In the genomic region with DNA sequence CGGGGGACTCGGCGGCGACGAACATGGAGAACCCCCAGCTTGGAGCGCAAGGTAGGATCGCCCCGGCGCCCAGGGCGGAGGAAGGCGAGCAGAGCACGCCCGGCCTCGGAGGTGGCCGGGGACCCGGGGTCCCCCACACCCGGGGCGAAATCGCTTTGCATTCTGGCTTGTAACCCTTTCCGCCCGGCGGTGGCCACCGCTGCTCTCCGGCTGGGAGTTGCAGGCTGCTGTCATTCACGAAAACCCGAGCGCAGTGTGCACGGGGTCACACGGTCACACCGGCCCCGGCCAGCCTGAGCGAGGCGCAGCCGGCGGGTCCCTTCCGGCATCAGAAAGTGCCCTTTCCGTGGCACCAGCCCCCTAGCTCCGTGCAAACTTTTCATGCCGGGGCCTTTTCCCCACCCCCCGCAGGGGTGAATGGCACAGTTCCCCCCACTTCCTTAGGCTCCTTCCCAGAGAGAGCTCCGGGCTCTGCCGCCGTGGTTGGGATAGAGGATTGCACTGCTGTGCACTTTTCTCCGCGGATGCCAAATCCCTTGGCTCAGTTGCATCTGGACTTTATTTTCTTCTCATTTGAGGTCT, we compare ENCODE assay signal across 1 cellular context.
TF ChIP-seq lines count a peak whose summit lies in the region.

No MANE protein-coding gene starts in this region.

TF ChIP-seq in HEK293, 187 proteins besides CTCF, POLR2A, EP300 and RAD21 (continued from another document):
- TF ChIP-seq, protein P1, sequence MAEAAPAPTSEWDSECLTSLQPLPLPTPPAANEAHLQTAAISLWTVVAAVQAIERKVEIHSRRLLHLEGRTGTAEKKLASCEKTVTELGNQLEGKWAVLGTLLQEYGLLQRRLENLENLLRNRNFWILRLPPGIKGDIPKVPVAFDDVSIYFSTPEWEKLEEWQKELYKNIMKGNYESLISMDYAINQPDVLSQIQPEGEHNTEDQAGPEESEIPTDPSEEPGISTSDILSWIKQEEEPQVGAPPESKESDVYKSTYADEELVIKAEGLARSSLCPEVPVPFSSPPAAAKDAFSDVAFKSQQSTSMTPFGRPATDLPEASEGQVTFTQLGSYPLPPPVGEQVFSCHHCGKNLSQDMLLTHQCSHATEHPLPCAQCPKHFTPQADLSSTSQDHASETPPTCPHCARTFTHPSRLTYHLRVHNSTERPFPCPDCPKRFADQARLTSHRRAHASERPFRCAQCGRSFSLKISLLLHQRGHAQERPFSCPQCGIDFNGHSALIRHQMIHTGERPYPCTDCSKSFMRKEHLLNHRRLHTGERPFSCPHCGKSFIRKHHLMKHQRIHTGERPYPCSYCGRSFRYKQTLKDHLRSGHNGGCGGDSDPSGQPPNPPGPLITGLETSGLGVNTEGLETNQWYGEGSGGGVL (tag by site-specific recombination; IDR thresholded peaks at IDR 0.05): peak; percentile 73
- TF ChIP-seq ZNF600 (tag by site-specific recombination; IDR thresholded peaks at IDR 0.05) (peak; percentile 56), ZNF473 (tag by site-specific recombination; IDR thresholded peaks at IDR 0.05) (no peak), ZNF624 (tag by site-specific recombination; IDR thresholded peaks at IDR 0.05) (no peak), ZNF221 (tag by site-specific recombination; IDR thresholded peaks at IDR 0.05; ENCODE audit: borderline replicate concordance) (no peak), ZNF23 (tag by site-specific recombination; IDR thresholded peaks at IDR 0.05; ENCODE audit: borderline replicate concordance) (no peak), ZIC2 (tag by site-specific recombination; IDR thresholded peaks at IDR 0.05) (peak; percentile 44; the same call in 1 of the 2 replicates), ZBTB17 (tag by site-specific recombination; IDR thresholded peaks at IDR 0.05) (no peak), ZEB2 (tag by site-specific recombination; IDR thresholded peaks at IDR 0.05) (peak; percentile 48; the same call in 1 of the 2 replicates), ZNF626 (tag by site-specific recombination; IDR thresholded peaks at IDR 0.05) (no peak), ZNF391 (tag by site-specific recombination; IDR thresholded peaks at IDR 0.05; ENCODE audit: borderline replicate concordance, low read depth) (no peak), ZNF426 (tag by site-specific recombination; IDR thresholded peaks at IDR 0.05) (no peak), ZNF777 (tag by site-specific recombination; IDR thresholded peaks at IDR 0.05; ENCODE audit: borderline replicate concordance) (no peak), ZNF76 (tag by site-specific recombination; IDR thresholded peaks at IDR 0.05; ENCODE audit: borderline replicate concordance, low read depth) (no peak), ZNF146 (tag by site-specific recombination; IDR thresholded peaks at IDR 0.05) (no peak), ZBTB20 (tag by site-specific recombination; IDR thresholded peaks at IDR 0.05) (peak; percentile 79), HOXA7 (CRISPR knock-in tag; IDR thresholded peaks at IDR 0.05; ENCODE audit: borderline replicate concordance) (no peak), SP3 (tag by site-specific recombination; IDR thresholded peaks at IDR 0.05) (no peak), ZNF350 (tag by site-specific recombination; IDR thresholded peaks at IDR 0.05) (no peak), TCF7L2 (IDR thresholded peaks at IDR 0.05; ENCODE audit: borderline replicate concordance, low read depth, low read length) (no peak), ZNF248 (tag by site-specific recombination; IDR thresholded peaks at IDR 0.05) (no peak), ZNF354C (tag by site-specific recombination; IDR thresholded peaks at IDR 0.05; ENCODE audit: borderline replicate concordance, low read depth) (no peak), GLIS1 (tag by site-specific recombination; IDR thresholded peaks at IDR 0.05) (peak; percentile 45; the same call in 1 of the 2 replicates), GLIS2 (tag by site-specific recombination; IDR thresholded peaks at IDR 0.05) (no peak), ZNF184 (tag by site-specific recombination; IDR thresholded peaks at IDR 0.05) (no peak), ZNF530 (tag by site-specific recombination; IDR thresholded peaks at IDR 0.05; ENCODE audit: low read depth) (no peak), ZFP69B (tag by site-specific recombination; IDR thresholded peaks at IDR 0.05) (no peak), OVOL3 (tag by site-specific recombination; IDR thresholded peaks at IDR 0.05) (no peak), ZNF621 (tag by site-specific recombination; IDR thresholded peaks at IDR 0.05) (no peak), FEZF1 (tag by site-specific recombination; IDR thresholded peaks at IDR 0.05) (no peak), ZNF211 (tag by site-specific recombination; IDR thresholded peaks at IDR 0.05; ENCODE audit: low read depth) (no peak), ZNF776 (tag by site-specific recombination; IDR thresholded peaks at IDR 0.05; ENCODE audit: borderline replicate concordance) (no peak), RBAK (tag by site-specific recombination; IDR thresholded peaks at IDR 0.05) (no peak)
- TF ChIP-seq, protein P2, sequence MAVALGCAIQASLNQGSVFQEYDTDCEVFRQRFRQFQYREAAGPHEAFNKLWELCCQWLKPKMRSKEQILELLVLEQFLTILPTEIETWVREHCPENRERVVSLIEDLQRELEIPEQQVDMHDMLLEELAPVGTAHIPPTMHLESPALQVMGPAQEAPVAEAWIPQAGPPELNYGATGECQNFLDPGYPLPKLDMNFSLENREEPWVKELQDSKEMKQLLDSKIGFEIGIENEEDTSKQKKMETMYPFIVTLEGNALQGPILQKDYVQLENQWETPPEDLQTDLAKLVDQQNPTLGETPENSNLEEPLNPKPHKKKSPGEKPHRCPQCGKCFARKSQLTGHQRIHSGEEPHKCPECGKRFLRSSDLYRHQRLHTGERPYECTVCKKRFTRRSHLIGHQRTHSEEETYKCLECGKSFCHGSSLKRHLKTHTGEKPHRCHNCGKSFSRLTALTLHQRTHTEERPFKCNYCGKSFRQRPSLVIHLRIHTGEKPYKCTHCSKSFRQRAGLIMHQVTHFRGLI (tag by site-specific recombination; IDR thresholded peaks at IDR 0.05): no peak
- TF ChIP-seq, protein P3, sequence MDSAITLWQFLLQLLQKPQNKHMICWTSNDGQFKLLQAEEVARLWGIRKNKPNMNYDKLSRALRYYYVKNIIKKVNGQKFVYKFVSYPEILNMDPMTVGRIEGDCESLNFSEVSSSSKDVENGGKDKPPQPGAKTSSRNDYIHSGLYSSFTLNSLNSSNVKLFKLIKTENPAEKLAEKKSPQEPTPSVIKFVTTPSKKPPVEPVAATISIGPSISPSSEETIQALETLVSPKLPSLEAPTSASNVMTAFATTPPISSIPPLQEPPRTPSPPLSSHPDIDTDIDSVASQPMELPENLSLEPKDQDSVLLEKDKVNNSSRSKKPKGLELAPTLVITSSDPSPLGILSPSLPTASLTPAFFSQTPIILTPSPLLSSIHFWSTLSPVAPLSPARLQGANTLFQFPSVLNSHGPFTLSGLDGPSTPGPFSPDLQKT (IDR thresholded peaks at IDR 0.05; ENCODE audit: borderline replicate concordance, low read depth, low read length): no peak
- TF ChIP-seq, protein P4, sequence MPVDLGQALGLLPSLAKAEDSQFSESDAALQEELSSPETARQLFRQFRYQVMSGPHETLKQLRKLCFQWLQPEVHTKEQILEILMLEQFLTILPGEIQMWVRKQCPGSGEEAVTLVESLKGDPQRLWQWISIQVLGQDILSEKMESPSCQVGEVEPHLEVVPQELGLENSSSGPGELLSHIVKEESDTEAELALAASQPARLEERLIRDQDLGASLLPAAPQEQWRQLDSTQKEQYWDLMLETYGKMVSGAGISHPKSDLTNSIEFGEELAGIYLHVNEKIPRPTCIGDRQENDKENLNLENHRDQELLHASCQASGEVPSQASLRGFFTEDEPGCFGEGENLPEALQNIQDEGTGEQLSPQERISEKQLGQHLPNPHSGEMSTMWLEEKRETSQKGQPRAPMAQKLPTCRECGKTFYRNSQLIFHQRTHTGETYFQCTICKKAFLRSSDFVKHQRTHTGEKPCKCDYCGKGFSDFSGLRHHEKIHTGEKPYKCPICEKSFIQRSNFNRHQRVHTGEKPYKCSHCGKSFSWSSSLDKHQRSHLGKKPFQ (tag by site-specific recombination; IDR thresholded peaks at IDR 0.05): peak; percentile 70
- TF ChIP-seq, protein P5, sequence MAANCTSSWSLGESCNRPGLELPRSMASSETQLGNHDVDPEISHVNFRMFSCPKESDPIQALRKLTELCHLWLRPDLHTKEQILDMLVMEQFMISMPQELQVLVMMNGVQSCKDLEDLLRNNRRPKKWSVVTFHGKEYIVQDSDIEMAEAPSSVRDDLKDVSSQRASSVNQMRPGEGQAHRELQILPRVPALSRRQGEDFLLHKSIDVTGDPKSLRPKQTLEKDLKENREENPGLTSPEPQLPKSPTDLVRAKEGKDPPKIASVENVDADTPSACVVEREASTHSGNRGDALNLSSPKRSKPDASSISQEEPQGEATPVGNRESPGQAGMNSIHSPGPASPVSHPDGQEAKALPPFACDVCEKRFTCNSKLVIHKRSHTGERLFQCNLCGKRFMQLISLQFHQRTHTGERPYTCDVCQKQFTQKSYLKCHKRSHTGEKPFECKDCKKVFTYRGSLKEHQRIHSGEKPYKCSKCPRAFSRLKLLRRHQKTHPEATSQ (tag by site-specific recombination; IDR thresholded peaks at IDR 0.05): no peak
- TF ChIP-seq, protein P6, sequence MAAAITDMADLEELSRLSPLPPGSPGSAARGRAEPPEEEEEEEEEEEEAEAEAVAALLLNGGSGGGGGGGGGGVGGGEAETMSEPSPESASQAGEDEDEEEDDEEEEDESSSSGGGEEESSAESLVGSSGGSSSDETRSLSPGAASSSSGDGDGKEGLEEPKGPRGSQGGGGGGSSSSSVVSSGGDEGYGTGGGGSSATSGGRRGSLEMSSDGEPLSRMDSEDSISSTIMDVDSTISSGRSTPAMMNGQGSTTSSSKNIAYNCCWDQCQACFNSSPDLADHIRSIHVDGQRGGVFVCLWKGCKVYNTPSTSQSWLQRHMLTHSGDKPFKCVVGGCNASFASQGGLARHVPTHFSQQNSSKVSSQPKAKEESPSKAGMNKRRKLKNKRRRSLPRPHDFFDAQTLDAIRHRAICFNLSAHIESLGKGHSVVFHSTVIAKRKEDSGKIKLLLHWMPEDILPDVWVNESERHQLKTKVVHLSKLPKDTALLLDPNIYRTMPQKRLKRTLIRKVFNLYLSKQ (tag by site-specific recombination; IDR thresholded peaks at IDR 0.05; ENCODE audit: borderline replicate concordance): no peak
- TF ChIP-seq, protein P7, sequence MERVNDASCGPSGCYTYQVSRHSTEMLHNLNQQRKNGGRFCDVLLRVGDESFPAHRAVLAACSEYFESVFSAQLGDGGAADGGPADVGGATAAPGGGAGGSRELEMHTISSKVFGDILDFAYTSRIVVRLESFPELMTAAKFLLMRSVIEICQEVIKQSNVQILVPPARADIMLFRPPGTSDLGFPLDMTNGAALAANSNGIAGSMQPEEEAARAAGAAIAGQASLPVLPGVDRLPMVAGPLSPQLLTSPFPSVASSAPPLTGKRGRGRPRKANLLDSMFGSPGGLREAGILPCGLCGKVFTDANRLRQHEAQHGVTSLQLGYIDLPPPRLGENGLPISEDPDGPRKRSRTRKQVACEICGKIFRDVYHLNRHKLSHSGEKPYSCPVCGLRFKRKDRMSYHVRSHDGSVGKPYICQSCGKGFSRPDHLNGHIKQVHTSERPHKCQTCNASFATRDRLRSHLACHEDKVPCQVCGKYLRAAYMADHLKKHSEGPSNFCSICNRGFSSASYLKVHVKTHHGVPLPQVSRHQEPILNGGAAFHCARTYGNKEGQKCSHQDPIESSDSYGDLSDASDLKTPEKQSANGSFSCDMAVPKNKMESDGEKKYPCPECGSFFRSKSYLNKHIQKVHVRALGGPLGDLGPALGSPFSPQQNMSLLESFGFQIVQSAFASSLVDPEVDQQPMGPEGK (tag by site-specific recombination; IDR thresholded peaks at IDR 0.05): peak; percentile 37; the same call in 1 of the 2 replicates
- TF ChIP-seq, protein P8, sequence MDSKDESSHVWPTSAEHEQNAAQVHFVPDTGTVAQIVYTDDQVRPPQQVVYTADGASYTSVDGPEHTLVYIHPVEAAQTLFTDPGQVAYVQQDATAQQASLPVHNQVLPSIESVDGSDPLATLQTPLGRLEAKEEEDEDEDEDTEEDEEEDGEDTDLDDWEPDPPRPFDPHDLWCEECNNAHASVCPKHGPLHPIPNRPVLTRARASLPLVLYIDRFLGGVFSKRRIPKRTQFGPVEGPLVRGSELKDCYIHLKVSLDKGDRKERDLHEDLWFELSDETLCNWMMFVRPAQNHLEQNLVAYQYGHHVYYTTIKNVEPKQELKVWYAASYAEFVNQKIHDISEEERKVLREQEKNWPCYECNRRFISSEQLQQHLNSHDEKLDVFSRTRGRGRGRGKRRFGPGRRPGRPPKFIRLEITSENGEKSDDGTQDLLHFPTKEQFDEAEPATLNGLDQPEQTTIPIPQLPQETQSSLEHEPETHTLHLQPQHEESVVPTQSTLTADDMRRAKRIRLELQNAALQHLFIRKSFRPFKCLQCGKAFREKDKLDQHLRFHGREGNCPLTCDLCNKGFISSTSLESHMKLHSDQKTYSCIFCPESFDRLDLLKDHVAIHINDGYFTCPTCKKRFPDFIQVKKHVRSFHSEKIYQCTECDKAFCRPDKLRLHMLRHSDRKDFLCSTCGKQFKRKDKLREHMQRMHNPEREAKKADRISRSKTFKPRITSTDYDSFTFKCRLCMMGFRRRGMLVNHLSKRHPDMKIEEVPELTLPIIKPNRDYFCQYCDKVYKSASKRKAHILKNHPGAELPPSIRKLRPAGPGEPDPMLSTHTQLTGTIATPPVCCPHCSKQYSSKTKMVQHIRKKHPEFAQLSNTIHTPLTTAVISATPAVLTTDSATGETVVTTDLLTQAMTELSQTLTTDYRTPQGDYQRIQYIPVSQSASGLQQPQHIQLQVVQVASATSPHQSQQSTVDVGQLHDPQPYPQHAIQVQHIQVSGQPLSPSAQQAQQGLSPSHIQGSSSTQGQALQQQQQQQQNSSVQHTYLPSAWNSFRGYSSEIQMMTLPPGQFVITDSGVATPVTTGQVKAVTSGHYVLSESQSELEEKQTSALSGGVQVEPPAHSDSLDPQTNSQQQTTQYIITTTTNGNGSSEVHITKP (tag by site-specific recombination; IDR thresholded peaks at IDR 0.05): no peak; the same call in 1 of the 2 replicates
- TF ChIP-seq, protein P9, sequence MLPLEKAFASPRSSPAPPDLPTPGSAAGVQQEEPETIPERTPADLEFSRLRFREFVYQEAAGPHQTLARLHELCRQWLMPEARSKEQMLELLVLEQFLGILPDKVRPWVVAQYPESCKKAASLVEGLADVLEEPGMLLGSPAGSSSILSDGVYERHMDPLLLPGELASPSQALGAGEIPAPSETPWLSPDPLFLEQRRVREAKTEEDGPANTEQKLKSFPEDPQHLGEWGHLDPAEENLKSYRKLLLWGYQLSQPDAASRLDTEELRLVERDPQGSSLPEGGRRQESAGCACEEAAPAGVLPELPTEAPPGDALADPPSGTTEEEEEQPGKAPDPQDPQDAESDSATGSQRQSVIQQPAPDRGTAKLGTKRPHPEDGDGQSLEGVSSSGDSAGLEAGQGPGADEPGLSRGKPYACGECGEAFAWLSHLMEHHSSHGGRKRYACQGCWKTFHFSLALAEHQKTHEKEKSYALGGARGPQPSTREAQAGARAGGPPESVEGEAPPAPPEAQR (tag by site-specific recombination; IDR thresholded peaks at IDR 0.05): no peak
